26 cellular contexts compared by ENCODE assay signal in genomic region chr5:14715481-14715880, GRCh38. TPM values are rescaled to one million over a fixed set of nuclear protein-coding genes. Genes with fewer than 3 reads are reported as not detected.
DNase-seq lines count a peak whose midpoint lies in the region; ATAC-seq, FAIRE-seq and TF ChIP-seq lines count a peak whose summit lies in the region.
"Had no signal": no experiment of that assay in that cellular context is flagged by ENCODE, and none has a peak within 500 bp of the region (broad histone marks: within the 10 kb centered on the region; RNA-seq: fewer than 3 reads in every experiment).

No MANE protein-coding gene starts in this region.

- 92 to 99% (median 97%) methylated on average over 3 of the region's 3 CpGs for WGBS in stomach, 5 donors

- no peak for TF ChIP-seq EP300 in stomach (IDR thresholded peaks at IDR 0.05)

- intact Hi-C loops in stomach (cut with DNase I; ENCODE audit: low total_unique reads): no loop called here

- H3K9me3 ChIP-seq in stomach: no peaks in the 10 kb centered on the region
- H3K9me3 ChIP-seq: HAP-1, transverse colon had no signal

- H3K27ac ChIP-seq in stomach: no peak overlapping the region
- H3K27ac ChIP-seq: cardiac muscle cell, transverse colon had no signal

- DNase-seq in AG10803 (ENCODE audit: low read depth): peak; percentile 58
- peak; percentile 44 for DNase-seq in EL
- DNase-seq in bronchial epithelial cell (ENCODE audit: low read depth): peak; percentile 29
- peak; percentile 27 for DNase-seq in non-pigmented ciliary epithelial cell (ENCODE audit: low read depth)
- DNase-seq in RCC 7860 (ENCODE audit: low spot score): no peak
- no peak for DNase-seq in stomach
- DNase-seq: activated CD4-positive, alpha-beta T cell treated with anti-CD3 and anti-CD28 coated beads for 4 hours; activated naive CD4-positive, alpha-beta T cell treated with anti-CD3 and anti-CD28 coated beads, Interleukin-2, amount 50 U/mL, for 16 hours; activated T-cell treated with anti-CD3 and anti-CD28 coated beads, Interleukin-2, amount 50 U/mL, for 72 hours; glutamatergic neuron; naive B cell; NCI-H1092 treated with DMSO at 0.1 percent for 48 hours; NCI-H187; NCI-H2171; NCI-H510A; retina; small intestine; stimulated activated CD4-positive, alpha-beta T cell treated with anti-CD3 and anti-CD28 coated beads, Interleukin-1b, Interleukin-23, amount 100 ng/mL, for 48 hours; transverse colon had no signal

- no peaks in the 10 kb centered on the region for H3K4me1 ChIP-seq in stomach
- H3K4me1 ChIP-seq: HAP-1 had no signal

- TF ChIP-seq CTCF in AG10803 (conservative IDR thresholded peaks at IDR 0.05; ENCODE audit: low read length) (no peak), bronchial epithelial cell (IDR thresholded peaks at IDR 0.05; ENCODE audit: insufficient read depth, low read length, severe bottlenecking) (no peak), stomach (IDR thresholded peaks at IDR 0.05) (no peak)

- FAIRE-seq in bronchial epithelial cell (lab: Jason Lieb, UNC) (no peak), RCC 7860 (lab: Jason Lieb, UNC) (no peak)
- FAIRE-seq: G401.6, keratinocyte, small intestine had no signal

- no peak for TF ChIP-seq POLR2A in stomach (IDR thresholded peaks at IDR 0.05)

- peaks cover 24% of the 10 kb centered on the region for H3K36me3 ChIP-seq in bronchial epithelial cell (ENCODE audit: control insufficient read depth, insufficient read depth, low read length)
- peaks cover 40 to 74% (median 68%) of the 10 kb centered on the region in 4 donors for H3K36me3 ChIP-seq in stomach

- H3K27me3 ChIP-seq in bronchial epithelial cell (ENCODE audit: control insufficient read depth, insufficient read depth, low read length) (no peaks in the 10 kb centered on the region), stomach (no peaks in the 10 kb centered on the region)
- H3K27me3 ChIP-seq: cardiac muscle cell, transverse colon had no signal

- ATAC-seq in GM21786 (IDR thresholded peaks at IDR 0.05; ENCODE audit: unreplicated experiment): no peak
- ATAC-seq in HG02642 (IDR thresholded peaks at IDR 0.05; ENCODE audit: poor library complexity, unreplicated experiment): no peak
- ATAC-seq: activated T-cell treated with anti-CD3 and anti-CD28 coated beads, Interleukin-2, amount 50 U/mL, for 72 hours; Right ventricle myocardium inferior had no signal

- H3K4me3 ChIP-seq in AG10803 (ENCODE audit: low read length): no peak overlapping the region
- H3K4me3 ChIP-seq in bronchial epithelial cell (ENCODE audit: low read depth, low read length): no peak overlapping the region
- H3K4me3 ChIP-seq in stomach: no peak overlapping the region
- H3K4me3 ChIP-seq: cardiac muscle cell, HAP-1, transverse colon had no signal

RNA-seq across cellular contexts. Expression of gene OTULIN, which starts 51.0 kb away (rescaled TPM):
- total RNA-seq in bronchial epithelial cell (19.6 and 36.6 TPM in 2 replicates), stomach (10 to 100 TPM in 4 of 5 donors, 1 to 10 TPM in 1; 7.0 to 47.2 (median 40.3) TPM)
- polyA plus RNA-seq in stomach: 1 to 10 TPM; 2.5 to 8.7 (median 6.3) TPM

Comparison
In these comparisons a context has a peak if more than half of its experiments do, and no peak if none do; other contexts are left out.
1. DNase-seq: peak in AG10803 (single experiment), EL (single experiment), bronchial epithelial cell (single experiment) and non-pigmented ciliary epithelial cell (single experiment); none in RCC 7860 (single experiment) and stomach (single experiment).